18 cellular contexts compared by ENCODE assay signal in the genomic region with DNA sequence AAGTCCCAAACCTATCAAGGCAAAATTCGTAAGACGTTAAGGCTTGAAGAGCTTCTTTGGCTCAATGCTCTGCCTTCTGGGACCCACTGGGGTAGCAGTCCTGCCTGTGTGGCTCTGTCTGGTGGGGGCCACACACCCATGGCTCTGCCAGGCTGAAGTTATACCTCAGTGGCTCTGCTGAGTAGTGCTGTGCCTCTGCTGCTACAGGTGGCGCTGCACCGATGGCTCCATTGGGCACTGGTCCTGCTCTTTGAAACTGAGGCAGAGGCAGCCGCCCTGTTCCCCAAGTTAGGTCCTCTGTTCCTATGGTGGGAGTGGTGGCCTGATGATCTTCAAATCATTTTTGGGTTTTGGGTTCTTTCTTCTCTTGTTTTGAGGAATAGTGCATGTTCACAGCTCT.
"Had no signal": no experiment of that assay in that cellular context is flagged by ENCODE, and none has a peak within 500 bp of the region (broad histone marks: within the 10 kb centered on the region; RNA-seq: fewer than 3 reads in every experiment).

No MANE protein-coding gene starts in this region.

- H3K4me3 ChIP-seq: heart left ventricle, left lung, stomach, testis, upper lobe of right lung had no signal

- DNase-seq: activated CD4-positive, alpha-beta T cell treated with anti-CD3 and anti-CD28 coated beads for 48 hours; activated naive CD8-positive, alpha-beta T cell treated with anti-CD3 and anti-CD28 coated beads for 36 hours; amygdala; cortex of kidney; effector memory CD4-positive, alpha-beta T cell; foreskin melanocyte; heart left ventricle; kidney; left lung; mammary epithelial cell; naive B cell; stimulated activated CD4-positive, alpha-beta T cell treated with anti-CD3 and anti-CD28 coated beads, Interleukin-12 subunit alpha, Interleukin-12 subunit beta, amount 100 ng/mL, for 4 hours; stomach; testis; upper lobe of right lung had no signal

- H3K4me1 ChIP-seq: heart left ventricle, left lung, stomach, testis, upper lobe of right lung had no signal

- H3K9me3 Mint-ChIP-seq: activated T-helper 1 cell treated with anti-CD3 and anti-CD28 coated beads, Interleukin-12 subunit alpha, Interleukin-12 subunit beta, Interleukin-2, Interleukin-4 antibody, amounts not matched to agents 30 ng/mL and 10 ng/mL and 1 ng/mL, durations not matched to agents 14 hours and 24 hours and 36 hours; T-helper 1 cell treated with Interleukin-12 subunit alpha and Interleukin-12 subunit beta and Interleukin-4 antibody, amounts not matched to agents 30 μg/mL and 1 μg/mL, for 36 hours had no signal

- H3K27me3 ChIP-seq: heart left ventricle, left lung, neutrophil, stomach, testis, upper lobe of right lung had no signal

- H3K4me3 Mint-ChIP-seq: activated naive CD8-positive, alpha-beta T cell treated with anti-CD3 and anti-CD28 coated beads for 36 hours; activated T-helper 1 cell treated with anti-CD3 and anti-CD28 coated beads, Interleukin-12 subunit alpha, Interleukin-12 subunit beta, Interleukin-2, Interleukin-4 antibody, amounts not matched to agents 30 ng/mL and 10 ng/mL and 1 ng/mL, durations not matched to agents 14 hours and 24 hours and 36 hours; naive B cell; T-helper 1 cell treated with Interleukin-12 subunit alpha and Interleukin-12 subunit beta and Interleukin-4 antibody, amounts not matched to agents 30 μg/mL and 1 μg/mL, for 36 hours had no signal

- H3K27ac ChIP-seq: heart left ventricle, left lung, neutrophil, stomach, testis, upper lobe of right lung had no signal

- H3K27ac Mint-ChIP-seq: activated naive CD8-positive, alpha-beta T cell treated with anti-CD3 and anti-CD28 coated beads for 36 hours; activated T-helper 1 cell treated with anti-CD3 and anti-CD28 coated beads, Interleukin-12 subunit alpha, Interleukin-12 subunit beta, Interleukin-2, Interleukin-4 antibody, amounts not matched to agents 30 ng/mL and 10 ng/mL and 1 ng/mL, durations not matched to agents 14 hours and 24 hours and 36 hours; naive B cell; T-helper 1 cell treated with Interleukin-12 subunit alpha and Interleukin-12 subunit beta and Interleukin-4 antibody, amounts not matched to agents 30 μg/mL and 1 μg/mL, for 36 hours had no signal

- H3K9me3 ChIP-seq: left lung, neutrophil, testis, upper lobe of right lung had no signal

- ATAC-seq: heart left ventricle, left lung, upper lobe of right lung had no signal

- H3K36me3 ChIP-seq: heart left ventricle, left lung, neutrophil, stomach, upper lobe of right lung had no signal

- H3K4me1 Mint-ChIP-seq: activated naive CD8-positive, alpha-beta T cell treated with anti-CD3 and anti-CD28 coated beads for 36 hours; naive B cell had no signal
